ENCODE assay signal across 10 cellular contexts in the genomic region with DNA sequence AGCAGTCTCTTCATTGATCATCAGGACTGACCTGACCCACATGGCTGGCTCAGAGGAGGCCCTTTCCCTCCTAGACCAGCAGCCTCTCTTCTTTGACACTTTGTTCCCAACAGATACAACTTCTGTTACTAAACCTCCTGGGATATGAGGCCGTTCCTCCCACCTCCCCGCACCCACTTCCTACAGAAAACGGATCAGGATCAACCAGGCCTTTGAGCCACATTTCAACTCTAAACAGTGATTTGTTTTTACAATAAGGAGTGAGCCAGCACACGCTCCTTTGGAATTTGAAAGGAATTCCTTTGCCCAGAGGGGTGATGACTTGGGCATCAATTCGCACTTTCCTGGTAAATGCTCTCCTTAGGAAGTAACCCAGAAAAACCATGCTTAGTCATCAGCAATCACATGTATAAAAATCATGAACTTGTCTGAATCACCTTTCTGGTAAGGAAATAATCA.
A peak's percentile ranks its signal among the peaks of the same experiment; 100 is the strongest.
DNase-seq lines count a peak whose midpoint lies in the region; ATAC-seq and TF ChIP-seq lines count a peak whose summit lies in the region.
"Had no signal": no experiment of that assay in that cellular context is flagged by ENCODE, and none has a peak within 500 bp of the region (broad histone marks: within the 10 kb centered on the region; RNA-seq: fewer than 3 reads in every experiment).

No MANE protein-coding gene starts in this region.

- peak; percentile 37 for ATAC-seq in left lung
- ATAC-seq in GM21423 (IDR thresholded peaks at IDR 0.05; ENCODE audit: unreplicated experiment) = no peak
- ATAC-seq in GM18873 (IDR thresholded peaks at IDR 0.05; ENCODE audit: low FRiP score, unreplicated experiment) = no peak

- H3K36me3 ChIP-seq in left lung (no peaks in the 10 kb centered on the region), spleen (no peaks in the 10 kb centered on the region)

- intact Hi-C loops in left lung (cut with DNase I) (no loop called here), spleen (cut with DNase I; ENCODE audit: low total_unique reads) (no loop called here)

- H3K4me3 ChIP-seq in left lung = no peak overlapping the region
- H3K4me3 ChIP-seq in spleen = no peak overlapping the region

- TF ChIP-seq POLR2A in spleen (IDR thresholded peaks at IDR 0.05) = no peak

- no peaks in the 10 kb centered on the region for H3K27me3 ChIP-seq in left lung
- peaks cover 0 to 4% (median 0%) of the 10 kb centered on the region in 7 donors for H3K27me3 ChIP-seq in spleen (replicated peaks in 1 of 7)

- H3K4me1 ChIP-seq in left lung (no peaks in the 10 kb centered on the region), spleen (no peaks in the 10 kb centered on the region)

- TF ChIP-seq CTCF in left lung (IDR thresholded peaks at IDR 0.05) (no peak), spleen (IDR thresholded peaks at IDR 0.05 in 8 of 11, conservative IDR thresholded peaks at IDR 0.05 in 3 of 11) (no peak)

- H3K27ac ChIP-seq in left lung (peak overlapping the region in 1 of 2 donors; percentile 26), spleen (no peak overlapping the region)

- DNase-seq in AG08396 (ENCODE audit: low spot score) (peak; percentile 72), LoVo (ENCODE audit: low spot score) (peak; percentile 71), dedifferentiated amniotic fluid mesenchymal stem cell (ENCODE audit: extremely low spot score) (peak; percentile 95), left lung (no peak), ecto neural progenitor cell (ENCODE audit: low spot score) (no peak), spleen (no peak)
- DNase-seq: CD4-positive, CD25-positive, alpha-beta regulatory T cell; effector CD4-positive, alpha-beta T cell had no signal

- WGBS in spleen, 5 donors = 78 to 89% (median 82%) methylated on average over 5 of the region's 5 CpGs

- H3K9me3 ChIP-seq in left lung (no peaks in the 10 kb centered on the region), spleen (no peaks in the 10 kb centered on the region)

Comparison
In these comparisons a context has a peak if more than half of its experiments do, and no peak if none do; other contexts are left out.
1. DNase-seq: peak in AG08396 (single experiment), LoVo (single experiment) and dedifferentiated amniotic fluid mesenchymal stem cell (single experiment); none in left lung (0 of 2), ecto neural progenitor cell (single experiment) and spleen (single experiment).